ENCODE assay signal across 19 cellular contexts in genomic region chr10:5983813-5984212, GRCh38. TPM values are rescaled to one million over a fixed set of nuclear protein-coding genes. Genes with fewer than 3 reads are reported as not detected.
"Had no signal": no experiment of that assay in that cellular context is flagged by ENCODE, and none has a peak within 500 bp of the region (broad histone marks: within the 10 kb centered on the region; RNA-seq: fewer than 3 reads in every experiment).

No MANE protein-coding gene starts in this region.

- H3K9me3 ChIP-seq: spleen, thoracic aorta had no signal

- H3K4me3 ChIP-seq: lung, spleen, thoracic aorta had no signal

- ATAC-seq: activated naive CD4-positive, alpha-beta T cell treated with anti-CD3 and anti-CD28 coated beads, Interleukin-2, amount 50 U/mL, for 72 hours; naive thymus-derived CD4-positive, alpha-beta T cell; WTC11 had no signal

- H3K27ac ChIP-seq: spleen, thoracic aorta had no signal

- DNase-seq: activated CD4-positive, alpha-beta T cell treated with anti-CD3 and anti-CD28 coated beads, Interleukin-2, amount 50 U/mL, for 4 hours; activated gamma-delta T cell treated with Interleukin-2 at 50 U/mL for 16 hours; activated T-cell treated with anti-CD3 and anti-CD28 coated beads, Interleukin-2, amount 50 U/mL, for 1 hour; aorta; caudate nucleus; effector CD4-positive, alpha-beta T cell; foreskin melanocyte; hippocampal formation; kidney glomerular epithelial cell; naive thymus-derived CD4-positive, alpha-beta T cell; spleen; stimulated activated CD4-positive, alpha-beta T cell treated with anti-CD3 and anti-CD28 coated beads, Interleukin-4, amount 100 ng/mL, for 1 hour; stimulated activated naive CD4-positive, alpha-beta T cell; T1000 had no signal

- H3K36me3 ChIP-seq: spleen, thoracic aorta had no signal

- H3K27me3 ChIP-seq: spleen had no signal

RNA-seq across cellular contexts. Expression of gene IL15RA, which starts 6.5 kb away (rescaled TPM):
- total RNA-seq: neural crest cell had no signal
